Comparison of ENCODE assay signal across 15 cellular contexts in genomic region chr21:38488640-38489282, GRCh38. TPM values are rescaled to one million over a fixed set of nuclear protein-coding genes. Genes with fewer than 3 reads are reported as not detected.
DNase-seq lines count a peak whose midpoint lies in the region; ATAC-seq and TF ChIP-seq lines count a peak whose summit lies in the region.
"Had no signal": no experiment of that assay in that cellular context is flagged by ENCODE, and none has a peak within 500 bp of the region (broad histone marks: within the 10 kb centered on the region; RNA-seq: fewer than 3 reads in every experiment).

No MANE protein-coding gene starts in this region.

- H3K27me3 Mint-ChIP-seq in CD8-positive, alpha-beta memory T cell, result peaks cover 10 to 43% of the 10 kb centered on the region in 2 donors

- no peak overlapping the region for H3K4me3 Mint-ChIP-seq in CD8-positive, alpha-beta memory T cell
- H3K4me3 Mint-ChIP-seq: T-helper 1 cell treated with Interleukin-12 subunit alpha and Interleukin-12 subunit beta and Interleukin-4 antibody, amounts not matched to agents 30 μg/mL and 1 μg/mL, for 36 hours had no signal

- H3K36me3 ChIP-seq in BLaER1 treated with 17β-estradiol and CSF1 and Interleukin-3, amounts not matched to agents 10 nM and 100 nM, result peaks cover 0 to 25% (median 0%) of the 10 kb centered on the region in 11 experiments; a peak in 4 of 22 replicates
- no peaks in the 10 kb centered on the region for H3K36me3 ChIP-seq in colonic mucosa
- no peaks in the 10 kb centered on the region for H3K36me3 ChIP-seq in lower lobe of right lung
- H3K36me3 ChIP-seq in CD8-positive, alpha-beta memory T cell (ENCODE audit: insufficient read depth, low read length), result no peaks in the 10 kb centered on the region
- H3K36me3 ChIP-seq: brain microvascular endothelial cell had no signal

- no peaks in the 10 kb centered on the region for H3K9me3 ChIP-seq in BLaER1 treated with 17β-estradiol and CSF1 and Interleukin-3, amounts not matched to agents 10 nM and 100 nM (replicated peaks in 1 of 11)
- H3K9me3 ChIP-seq in colonic mucosa, result no peaks in the 10 kb centered on the region
- H3K9me3 ChIP-seq in lower lobe of right lung, result no peaks in the 10 kb centered on the region
- H3K9me3 ChIP-seq in CD8-positive, alpha-beta memory T cell (ENCODE audit: low read length), result no peaks in the 10 kb centered on the region

- CTCF ChIA-PET in CD8-positive, alpha-beta memory T cell (lab: Charles Lee), result no interaction called here

- no peaks in the 10 kb centered on the region for H3K36me3 Mint-ChIP-seq in CD8-positive, alpha-beta memory T cell

- no peak for ATAC-seq in lower lobe of right lung

- H4K20me1 ChIP-seq in BLaER1 treated with 17β-estradiol and CSF1 and Interleukin-3, amounts not matched to agents 10 nM and 100 nM, result no peaks in the 10 kb centered on the region

- intact Hi-C loops in colonic mucosa (cut with DNase I) (no loop called here), lower lobe of right lung (cut with DNase I) (no loop called here)

- peak overlapping the region in 9 of 11 experiments; percentile 44 to 92 (median 79); a peak in 18 of 22 replicates for H3K27ac ChIP-seq in BLaER1 treated with 17β-estradiol and CSF1 and Interleukin-3, amounts not matched to agents 10 nM and 100 nM
- H3K27ac ChIP-seq in colonic mucosa, result peak overlapping the region; percentile 62
- peak overlapping the region; percentile 19 for H3K27ac ChIP-seq in lower lobe of right lung
- no peak overlapping the region for H3K27ac ChIP-seq in CD8-positive, alpha-beta memory T cell (ENCODE audit: low read depth, low read length)
- H3K27ac ChIP-seq: brain microvascular endothelial cell had no signal

- POLR2A ChIA-PET in CD8-positive, alpha-beta memory T cell (lab: Charles Lee), result no interaction called here

- no peaks in the 10 kb centered on the region for H3K27me3 ChIP-seq in BLaER1 treated with 17β-estradiol and CSF1 and Interleukin-3, amounts not matched to agents 10 nM and 100 nM
- H3K27me3 ChIP-seq in colonic mucosa (no peaks in the 10 kb centered on the region), lower lobe of right lung (ENCODE audit: low read depth) (no peaks in the 10 kb centered on the region)
- H3K27me3 ChIP-seq in CD8-positive, alpha-beta memory T cell (ENCODE audit: insufficient read depth, low read length, poor library complexity, severe bottlenecking), result no peaks in the 10 kb centered on the region
- H3K27me3 ChIP-seq: brain microvascular endothelial cell had no signal

- H3K9ac ChIP-seq in BLaER1 treated with 17β-estradiol and CSF1 and Interleukin-3, amounts not matched to agents 10 nM and 100 nM, result peak overlapping the region in 9 of 11 experiments; percentile 17 to 88 (median 60); a peak in 18 of 22 replicates
- no peak overlapping the region for H3K9ac ChIP-seq in colonic mucosa (ENCODE audit: low read depth in 2 of 2, low read length in 2 of 2)

- TF ChIP-seq CTCF in colonic mucosa (IDR thresholded peaks at IDR 0.05) (no peak), lower lobe of right lung (IDR thresholded peaks at IDR 0.05) (no peak)

- peaks cover 73 to 99% (median 95%) of the 10 kb centered on the region in 10 experiments for H3K4me1 ChIP-seq in BLaER1 treated with 17β-estradiol and CSF1 and Interleukin-3, amounts not matched to agents 10 nM and 100 nM
- H3K4me1 ChIP-seq in colonic mucosa, result peaks cover 13% of the 10 kb centered on the region
- peaks cover 47% of the 10 kb centered on the region for H3K4me1 ChIP-seq in lower lobe of right lung
- no peaks in the 10 kb centered on the region for H3K4me1 ChIP-seq in CD8-positive, alpha-beta memory T cell (ENCODE audit: insufficient read depth, low read length)

- DNase-seq in M059J (ENCODE audit: low read depth) (peak; percentile 51), colonic mucosa (no peak), lower lobe of right lung (no peak), hypothalamus (lab: John Stamatoyannopoulos, UW) (no peak), MV-4-11 (lab: John Stamatoyannopoulos, UW) (no peak)
- no peak for DNase-seq in CD8-positive, alpha-beta memory T cell
- no peak for DNase-seq in stimulated activated CD4-positive, alpha-beta T cell treated with anti-CD3 and anti-CD28 coated beads, Interleukin-12 subunit alpha, Interleukin-12 subunit beta, amount 100 ng/mL, for 4 hours
- DNase-seq: activated gamma-delta T cell treated with Interleukin-2 at 50 U/mL for 16 hours; brain microvascular endothelial cell; DMS79 treated with DMSO at 0.1 percent for 48 hours; NCI-H226; stimulated activated CD4-positive, alpha-beta T cell treated with anti-CD3 and anti-CD28 coated beads, Interleukin-2, amount 100 ng/mL, for 48 hours had no signal

- no peaks in the 10 kb centered on the region for H3K9me3 Mint-ChIP-seq in CD8-positive, alpha-beta memory T cell
- H3K9me3 Mint-ChIP-seq: T-helper 1 cell treated with Interleukin-12 subunit alpha and Interleukin-12 subunit beta and Interleukin-4 antibody, amounts not matched to agents 30 μg/mL and 1 μg/mL, for 36 hours had no signal

- H3K4me2 ChIP-seq in BLaER1 treated with 17β-estradiol and CSF1 and Interleukin-3, amounts not matched to agents 10 nM and 100 nM, result peak overlapping the region; percentile 64 to 97 (median 92)

- no peaks in the 10 kb centered on the region for H3K4me1 Mint-ChIP-seq in CD8-positive, alpha-beta memory T cell

- no peak overlapping the region for H3K27ac Mint-ChIP-seq in CD8-positive, alpha-beta memory T cell
- H3K27ac Mint-ChIP-seq: T-helper 1 cell treated with Interleukin-12 subunit alpha and Interleukin-12 subunit beta and Interleukin-4 antibody, amounts not matched to agents 30 μg/mL and 1 μg/mL, for 36 hours had no signal

- H3K4me3 ChIP-seq in BLaER1 treated with 17β-estradiol and CSF1 and Interleukin-3, amounts not matched to agents 10 nM and 100 nM, result peak overlapping the region in 9 of 10 experiments; percentile 7 to 56 (median 41); a peak in 14 of 20 replicates
- H3K4me3 ChIP-seq in colonic mucosa (no peak overlapping the region), lower lobe of right lung (no peak overlapping the region)
- H3K4me3 ChIP-seq in CD8-positive, alpha-beta memory T cell (ENCODE audit: low read length), result no peak overlapping the region

RNA-seq across cellular contexts. Expression of gene ERG, which starts 9.5 kb away (rescaled TPM):
- total RNA-seq in M059J (2014; rRNA removed; shearing (Covaris generic)), result 0.10 TPM in 1 of 2 replicates, not detected in the other
- 1 to 10 TPM; 2.5 to 6.7 TPM for total RNA-seq in colonic mucosa
- total RNA-seq in lower lobe of right lung, result 38.0 TPM
- total RNA-seq in CD8-positive, alpha-beta memory T cell, result not detected
- not detected for polyA plus RNA-seq in CD8-positive, alpha-beta memory T cell
- total RNA-seq: LHCN-M2 had no signal

Comparison
In these comparisons a context has a peak if more than half of its experiments do, and no peak if none do; other contexts are left out.
1. H3K4me3 ChIP-seq: peak in BLaER1 treated with 17β-estradiol and CSF1 and Interleukin-3, amounts not matched to agents 10 nM and 100 nM (9 of 10); none in colonic mucosa (single experiment), lower lobe of right lung (single experiment) and CD8-positive, alpha-beta memory T cell (single experiment).
2. H3K9ac ChIP-seq: peak in BLaER1 treated with 17β-estradiol and CSF1 and Interleukin-3, amounts not matched to agents 10 nM and 100 nM (9 of 11); none in colonic mucosa (0 of 2).